26 cellular contexts compared by ENCODE assay signal in the genomic region with DNA sequence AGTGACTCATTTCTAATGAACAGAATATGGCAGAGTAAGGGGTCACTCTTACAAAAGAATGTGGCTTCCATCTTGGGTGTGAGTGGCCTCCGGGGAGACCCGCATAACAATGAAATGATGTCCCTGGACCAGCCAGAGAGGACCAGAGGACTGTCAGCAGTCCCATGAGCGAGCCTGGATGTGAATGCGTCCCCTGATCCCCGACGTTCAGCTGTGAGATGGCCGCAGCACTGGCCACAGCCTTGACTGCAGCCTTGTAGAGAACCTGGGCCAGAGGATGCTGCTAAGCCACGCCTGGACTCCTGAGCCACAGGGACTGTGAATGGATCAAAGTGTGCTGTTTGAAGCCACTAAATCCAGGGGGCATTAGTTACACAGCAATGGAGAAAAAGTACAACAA. TPM values are rescaled to one million over a fixed set of nuclear protein-coding genes. Genes with fewer than 3 reads are reported as not detected.
"Had no signal": no experiment of that assay in that cellular context is flagged by ENCODE, and none has a peak within 500 bp of the region (broad histone marks: within the 10 kb centered on the region; RNA-seq: fewer than 3 reads in every experiment).

No MANE protein-coding gene starts in this region.

- H3K9me3 ChIP-seq: heart left ventricle, testis, tibial nerve, upper lobe of right lung, vagina had no signal

- H3K4me1 ChIP-seq: heart left ventricle, spleen, testis, tibial nerve, upper lobe of right lung, vagina had no signal

- ATAC-seq: effector memory CD8-positive, alpha-beta T cell; heart left ventricle; naive thymus-derived CD4-positive, alpha-beta T cell; sciatic nerve; stimulated activated memory B cell treated with anti-CD40 and anti-IgM and Interleukin-4, amounts not matched to agents 10 μg/mL and 1 μg/mL and 100 μg/mL, for 72 hours; upper lobe of right lung had no signal

- H3K27ac ChIP-seq: heart left ventricle, spleen, testis, tibial nerve, upper lobe of right lung, vagina had no signal

- H3K27me3 ChIP-seq: heart left ventricle, spleen, testis, tibial nerve, upper lobe of right lung, vagina had no signal

- H3K36me3 ChIP-seq: heart left ventricle, spleen, tibial nerve, upper lobe of right lung, vagina had no signal

- DNase-seq: effector memory CD8-positive, alpha-beta T cell; foreskin melanocyte; heart left ventricle; hippocampal formation; kidney glomerular epithelial cell; mammary epithelial cell; naive thymus-derived CD4-positive, alpha-beta T cell; nephron progenitor cell; spleen; stimulated activated CD4-positive, alpha-beta T cell treated with anti-CD3 and anti-CD28 coated beads, Interleukin-15, amount 100 ng/mL, for 24 hours; stimulated activated CD4-positive, alpha-beta T cell treated with anti-CD3 and anti-CD28 coated beads, Interleukin-1b, Interleukin-23, amount 100 ng/mL, for 48 hours; stimulated activated CD4-positive, alpha-beta T cell treated with anti-CD3 and anti-CD28 coated beads, Interleukin-4, amount 100 ng/mL, for 24 hours; upper lobe of right lung had no signal

- H3K4me3 ChIP-seq: heart left ventricle, spleen, tibial nerve, upper lobe of right lung, vagina had no signal

RNA-seq across cellular contexts. Expression of a gene that starts 53.8 kb away (rescaled TPM):
- total RNA-seq: epithelial cell of proximal tubule; glomerular endothelial cell; heart left ventricle; lower leg skin; mesenteric fat pad; mononuclear cell; naive thymus-derived CD4-positive, alpha-beta T cell; osteocyte; pulmonary artery endothelial cell; sciatic nerve; skeletal muscle tissue; spleen; tibial nerve; upper lobe of right lung; vagina had no signal
- polyA plus RNA-seq: heart left ventricle; naive thymus-derived CD4-positive, alpha-beta T cell; spleen had no signal
